11 cellular contexts compared by ENCODE assay signal in the genomic region with DNA sequence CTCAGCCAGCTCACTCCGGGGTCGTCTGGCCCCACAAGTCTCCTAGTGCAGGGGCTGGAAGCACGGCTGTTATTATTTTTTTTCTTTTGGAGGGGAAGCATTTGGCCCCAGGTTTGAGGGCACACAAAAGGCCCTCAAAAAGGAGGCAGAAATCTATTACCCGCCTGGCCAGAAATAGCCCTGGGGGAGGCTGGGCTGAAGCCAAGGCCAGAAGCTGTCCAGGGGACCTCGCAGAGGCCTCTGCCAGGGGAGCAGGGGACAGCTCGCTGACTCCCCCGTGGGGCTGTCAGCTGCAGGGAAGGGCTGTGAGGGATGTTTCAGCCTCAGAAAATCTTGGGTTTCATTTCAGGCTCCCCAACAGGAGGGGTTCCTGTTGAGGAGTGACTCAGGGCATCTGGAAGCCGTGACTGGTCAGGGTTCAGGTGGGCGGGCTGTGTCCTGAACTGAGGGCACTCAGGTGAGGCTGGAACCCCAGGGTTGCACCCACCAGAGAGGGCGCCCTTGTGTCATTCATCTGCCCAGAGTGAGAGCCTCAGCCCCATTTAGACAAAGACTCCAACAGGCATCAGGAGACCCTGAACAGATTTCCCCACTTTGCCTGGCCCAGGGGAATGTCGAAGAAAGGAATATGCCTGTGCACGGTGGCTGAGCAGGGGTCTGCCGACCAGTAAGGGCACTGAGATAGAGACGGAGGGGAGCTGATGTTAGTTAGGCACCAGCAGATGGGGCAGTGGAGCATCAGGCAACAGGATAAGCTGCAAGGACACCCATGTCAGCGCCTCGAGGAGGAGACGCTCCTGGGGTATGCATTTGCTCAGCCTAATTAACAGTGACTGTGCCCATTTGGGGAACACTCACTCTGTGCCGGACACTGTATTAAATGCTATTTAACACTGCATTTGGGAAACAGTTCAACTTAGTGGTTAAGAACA. TPM values are rescaled to one million over a fixed set of nuclear protein-coding genes. Genes with fewer than 3 reads are reported as not detected.
DNase-seq lines count a peak whose midpoint lies in the region; ATAC-seq and TF ChIP-seq lines count a peak whose summit lies in the region.
"Had no signal": no experiment of that assay in that cellular context is flagged by ENCODE, and none has a peak within 500 bp of the region (broad histone marks: within the 10 kb centered on the region; RNA-seq: fewer than 3 reads in every experiment).

No MANE protein-coding gene starts in this region.

- CTCF ChIA-PET in activated naive CD4-positive, alpha-beta T cell treated with anti-CD3 and anti-CD28 coated beads for 36 hours (lab: Charles Lee) = interaction anchor here (0.7 to 1.7 kb wide), 5 partner anchors 9 to 120 kb away, joined by 3 to 5 read pairs (median 4); no protein-coding TSS in a partner anchor
- CTCF ChIA-PET in Panc1 (lab: Charles Lee) = interaction anchor here (0.5 to 0.9 kb wide), 3 partner anchors 120 to 1679 kb away, joined by 3 to 5 read pairs (median 3); no protein-coding TSS in a partner anchor

- H3K9me3 Mint-ChIP-seq in activated naive CD4-positive, alpha-beta T cell treated with anti-CD3 and anti-CD28 coated beads for 36 hours = peaks cover 5% of the 10 kb centered on the region
- H3K9me3 Mint-ChIP-seq in mesothelial cell of epicardium = peaks cover 6% of the 10 kb centered on the region
- H3K9me3 Mint-ChIP-seq: CD4-positive, CD25-positive, alpha-beta regulatory T cell had no signal

- TF ChIP-seq CTCF in Panc1 (IDR thresholded peaks at IDR 0.05) (peak; percentile 77), spleen (IDR thresholded peaks at IDR 0.05 in 8 of 11, conservative IDR thresholded peaks at IDR 0.05 in 3 of 11) (peak in 2 of 11 experiments; percentile 5 to 13), mesothelial cell of epicardium (IDR thresholded peaks at IDR 0.05; ENCODE audit: unreplicated experiment) (no peak)

- POLR2A ChIA-PET in Panc1 (lab: Charles Lee) = no interaction called here

- H3K4me1 ChIP-seq in Panc1 (ENCODE audit: control insufficient read depth, insufficient read depth, low read length) = no peaks in the 10 kb centered on the region
- H3K4me1 ChIP-seq in spleen = no peaks in the 10 kb centered on the region

- peaks cover 3% of the 10 kb centered on the region; the same call in 1 of the 2 replicates for H3K27me3 ChIP-seq in Panc1 (ENCODE audit: control insufficient read depth, insufficient read depth, low read length)
- H3K27me3 ChIP-seq in spleen (replicated peaks in 1 of 7) = peaks cover 0 to 63% (median 0%) of the 10 kb centered on the region in 7 donors

- H3K4me3 ChIP-seq in Panc1 (ENCODE audit: low read depth in 2 of 2, low read length in 2 of 2) = no peak overlapping the region
- H3K4me3 ChIP-seq in spleen = no peak overlapping the region

- H3K9me3 ChIP-seq in Panc1 (ENCODE audit: control insufficient read depth, insufficient read depth, low read depth, low read length) (no peaks in the 10 kb centered on the region), spleen (peaks cover 0 to 9% (median 4%) of the 10 kb centered on the region in 8 donors)

- H3K36me3 ChIP-seq in Panc1 (ENCODE audit: control insufficient read depth, insufficient read depth, low read length) = no peaks in the 10 kb centered on the region
- no peaks in the 10 kb centered on the region for H3K36me3 ChIP-seq in spleen

- TF ChIP-seq POLR2A in spleen (IDR thresholded peaks at IDR 0.05) = no peak

- no peak overlapping the region for H3K27ac Mint-ChIP-seq in activated naive CD4-positive, alpha-beta T cell treated with anti-CD3 and anti-CD28 coated beads for 36 hours
- no peak overlapping the region for H3K27ac Mint-ChIP-seq in mesothelial cell of epicardium
- H3K27ac Mint-ChIP-seq: CD4-positive, CD25-positive, alpha-beta regulatory T cell had no signal

- 42 to 48% (median 44%) methylated on average over 16 to 18 of the region's 18 CpGs for WGBS in spleen, 5 donors

- in situ Hi-C loops in Panc1 (cut with HindIII; ENCODE audit: low pct_unique_long_range_greater_than_20kb, low sequenced_read_pairs) = no loop called here

- H3K27me3 Mint-ChIP-seq in activated naive CD4-positive, alpha-beta T cell treated with anti-CD3 and anti-CD28 coated beads for 36 hours (ENCODE audit: low read depth) = peaks cover 23% of the 10 kb centered on the region
- peaks cover 69% of the 10 kb centered on the region for H3K27me3 Mint-ChIP-seq in mesothelial cell of epicardium (ENCODE audit: low read depth)

- no peaks in the 10 kb centered on the region for H3K4me1 Mint-ChIP-seq in activated naive CD4-positive, alpha-beta T cell treated with anti-CD3 and anti-CD28 coated beads for 36 hours (ENCODE audit: low read depth)
- no peaks in the 10 kb centered on the region for H3K4me1 Mint-ChIP-seq in mesothelial cell of epicardium
- H3K4me1 Mint-ChIP-seq: CD4-positive, CD25-positive, alpha-beta regulatory T cell had no signal

- ATAC-seq in Panc1 (peak; percentile 86), esophagus mucosa (peak; percentile 70), HG02678 (IDR thresholded peaks at IDR 0.05; ENCODE audit: unreplicated experiment) (no peak), HG03521 (IDR thresholded peaks at IDR 0.05; ENCODE audit: unreplicated experiment) (no peak)

- H3K27ac ChIP-seq in Panc1 (ENCODE audit: low read length) (no peak overlapping the region), spleen (no peak overlapping the region)

- H3K4me3 Mint-ChIP-seq in activated naive CD4-positive, alpha-beta T cell treated with anti-CD3 and anti-CD28 coated beads for 36 hours = no peak overlapping the region
- H3K4me3 Mint-ChIP-seq in mesothelial cell of epicardium = no peak overlapping the region
- H3K4me3 Mint-ChIP-seq: CD4-positive, CD25-positive, alpha-beta regulatory T cell had no signal

- DNase-seq in activated naive CD4-positive, alpha-beta T cell treated with anti-CD3 and anti-CD28 coated beads for 36 hours = peak; percentile 14
- no peak for DNase-seq in activated naive CD4-positive, alpha-beta T cell treated with anti-CD3 and anti-CD28 coated beads, Interleukin-2, amount 50 U/mL, for 16 hours
- DNase-seq in Panc1 (ENCODE audit: low read depth, low spot score) (no peak), spleen (peak; percentile 52), mesothelial cell of epicardium (ENCODE audit: low spot score in 2 of 2, unreplicated experiment in 2 of 2) (no peak)
- DNase-seq: CD4-positive, CD25-positive, alpha-beta regulatory T cell; NK-92 treated with Interleukin-12 subunit alpha and Interleukin-12 subunit beta, amount 100 ng/mL, for 24 hours; occipital lobe had no signal

- BruUV-seq in Panc1 (replicated peaks; lab: Mats Ljungman, UMichigan) = no TSS peak

- intact Hi-C loops in activated naive CD4-positive, alpha-beta T cell treated with anti-CD3 and anti-CD28 coated beads for 36 hours (cut with micrococcal nuclease) = no loop called here
- intact Hi-C loops in Panc1 (cut with micrococcal nuclease; ENCODE audit: unreplicated experiment) (loop anchor here (2.0 kb wide), 1 partner anchor 112 kb away; no protein-coding TSS in a partner anchor), spleen (cut with DNase I; ENCODE audit: low total_unique reads) (no loop called here)

- H3K36me3 Mint-ChIP-seq in activated naive CD4-positive, alpha-beta T cell treated with anti-CD3 and anti-CD28 coated beads for 36 hours (ENCODE audit: low read depth) = no peaks in the 10 kb centered on the region
- H3K36me3 Mint-ChIP-seq in mesothelial cell of epicardium = no peaks in the 10 kb centered on the region
- H3K36me3 Mint-ChIP-seq: CD4-positive, CD25-positive, alpha-beta regulatory T cell had no signal

RNA-seq across cellular contexts. Expression of a gene that starts 43.5 kb away (rescaled TPM):
- not detected for total RNA-seq in activated naive CD4-positive, alpha-beta T cell treated with anti-CD3 and anti-CD28 coated beads for 36 hours
- total RNA-seq in Panc1 (2021; ENCODE audit: unreplicated experiment) = not detected
- polyA plus RNA-seq in Panc1 (2012; ENCODE audit: insufficient read length) = not detected
- total RNA-seq in esophagus mucosa = 7.8 TPM
- total RNA-seq in spleen = 1 to 10 TPM in 1 of 7 donors, under 1 TPM in 5, not detected in 1; 0.20 to 2.7 (median 0.52) TPM
- under 1 TPM in 2 of 3 donors, not detected in 1; 0.03 to 0.35 TPM for polyA plus RNA-seq in spleen
- total RNA-seq in mesothelial cell of epicardium = 2.6 to 3.3 TPM (median 2.7 TPM) in 3 replicates
- total RNA-seq: CD4-positive, CD25-positive, alpha-beta regulatory T cell had no signal
- polyA plus RNA-seq: CD4-positive, CD25-positive, alpha-beta regulatory T cell had no signal

Comparison
In these comparisons a context has a peak if more than half of its experiments do, and no peak if none do; other contexts are left out.
1. DNase-seq: peak in activated naive CD4-positive, alpha-beta T cell treated with anti-CD3 and anti-CD28 coated beads for 36 hours (single experiment) and spleen (single experiment); none in activated naive CD4-positive, alpha-beta T cell treated with anti-CD3 and anti-CD28 coated beads, Interleukin-2, amount 50 U/mL, for 16 hours (single experiment), Panc1 (single experiment) and mesothelial cell of epicardium (0 of 2).
2. ATAC-seq: peak in Panc1 (single experiment) and esophagus mucosa (single experiment); none in HG02678 (single experiment) and HG03521 (single experiment).